In the genomic region with DNA sequence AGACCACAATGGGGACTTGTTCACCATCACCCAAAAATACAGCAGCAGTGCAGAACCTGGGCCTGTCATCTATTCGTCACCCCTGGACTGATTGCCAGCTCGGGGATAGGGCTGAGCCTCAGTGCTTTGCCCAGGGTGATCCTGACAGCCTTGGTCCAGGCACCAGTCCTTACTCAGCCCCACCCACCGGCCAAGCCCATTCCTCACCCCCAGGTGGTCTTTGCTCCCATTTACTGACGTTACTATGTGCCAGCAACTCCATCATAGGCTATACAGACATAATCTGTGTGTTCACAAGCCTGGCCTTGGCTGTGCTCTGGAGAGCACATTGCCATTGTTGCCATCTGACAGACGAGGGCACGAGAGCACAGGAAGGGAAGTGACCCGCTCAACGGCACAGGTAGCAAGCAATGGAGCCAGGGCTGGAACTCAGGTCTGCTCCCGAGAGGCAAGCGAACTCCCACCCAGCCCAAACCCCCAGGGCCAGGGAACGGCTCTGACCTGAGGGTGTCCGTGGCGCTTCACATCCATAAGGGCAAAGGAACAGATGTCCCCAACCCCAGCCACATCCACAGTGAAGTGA, we compare ENCODE assay signal across 8 cellular contexts. TPM values are rescaled to one million over a fixed set of nuclear protein-coding genes. Genes with fewer than 3 reads are reported as not detected.
A peak's percentile ranks its signal among the peaks of the same experiment; 100 is the strongest.
DNase-seq lines count a peak whose midpoint lies in the region; ATAC-seq and TF ChIP-seq lines count a peak whose summit lies in the region.

No MANE protein-coding gene starts in this region.

- H3K36me3 Mint-ChIP-seq in IgD-negative memory B cell: peaks cover 3% of the 10 kb centered on the region
- peaks cover 3% of the 10 kb centered on the region for H3K36me3 Mint-ChIP-seq in activated T-helper 2 cell treated with anti-CD3 and anti-CD28 coated beads, Interferon-gamma antibody, Interleukin-2, Interleukin-4, amounts not matched to agents 10 μg/mL and 5 μg/mL and 100 μg/mL, durations not matched to agents 14 hours and 24 hours and 36 hours (ENCODE audit: low read depth)
- H3K36me3 Mint-ChIP-seq in neural crest cell (ENCODE audit: low read depth): no peaks in the 10 kb centered on the region

- H3K9me3 Mint-ChIP-seq in IgD-negative memory B cell (peaks cover 0 to 1% (median 0%) of the 10 kb centered on the region in 3 donors), neural crest cell (no peaks in the 10 kb centered on the region)
- no peaks in the 10 kb centered on the region for H3K9me3 Mint-ChIP-seq in activated T-helper 2 cell treated with anti-CD3 and anti-CD28 coated beads, Interferon-gamma antibody, Interleukin-2, Interleukin-4, amounts not matched to agents 10 μg/mL and 5 μg/mL and 100 μg/mL, durations not matched to agents 14 hours and 24 hours and 36 hours

- intact Hi-C loops in activated T-helper 2 cell treated with anti-CD3 and anti-CD28 coated beads, Interferon-gamma antibody, Interleukin-2, Interleukin-4, amounts not matched to agents 10 μg/mL and 5 μg/mL and 100 μg/mL, durations not matched to agents 14 hours and 24 hours and 36 hours (cut with micrococcal nuclease): loop anchor here (5.0 kb wide), 1 partner anchor 225 kb away; no protein-coding TSS in a partner anchor

- in situ Hi-C loops in ACHN (cut with HindIII; ENCODE audit: low pct_ligation_motif_present, low pct_unique_long_range_greater_than_20kb, low sequenced_read_pairs): no loop called here

- no peak for TF ChIP-seq CTCF in neural crest cell (conservative IDR thresholded peaks at IDR 0.05)
- no peak for TF ChIP-seq CTCF in omental fat pad (IDR thresholded peaks at IDR 0.05)

- H3K4me3 Mint-ChIP-seq in IgD-negative memory B cell: peak overlapping the region; percentile 70 to 92 (median 86)
- peak overlapping the region; percentile 76 for H3K4me3 Mint-ChIP-seq in activated T-helper 2 cell treated with anti-CD3 and anti-CD28 coated beads, Interferon-gamma antibody, Interleukin-2, Interleukin-4, amounts not matched to agents 10 μg/mL and 5 μg/mL and 100 μg/mL, durations not matched to agents 14 hours and 24 hours and 36 hours (ENCODE audit: low read depth)
- peak overlapping the region; percentile 79 for H3K4me3 Mint-ChIP-seq in neural crest cell

- H3K4me1 Mint-ChIP-seq in IgD-negative memory B cell (peaks cover 22 to 31% (median 27%) of the 10 kb centered on the region in 3 donors), neural crest cell (peaks cover 53% of the 10 kb centered on the region)
- H3K4me1 Mint-ChIP-seq in activated T-helper 2 cell treated with anti-CD3 and anti-CD28 coated beads, Interferon-gamma antibody, Interleukin-2, Interleukin-4, amounts not matched to agents 10 μg/mL and 5 μg/mL and 100 μg/mL, durations not matched to agents 14 hours and 24 hours and 36 hours (ENCODE audit: low read depth): peaks cover 43% of the 10 kb centered on the region

- no peak for ATAC-seq in omental fat pad (ENCODE audit: low FRiP score)
- ATAC-seq in HG02759 (IDR thresholded peaks at IDR 0.05; ENCODE audit: unreplicated experiment): no peak

- H3K27ac Mint-ChIP-seq in IgD-negative memory B cell (peak overlapping the region; percentile 53 to 96 (median 90)), neural crest cell (ENCODE audit: unreplicated experiment) (no peak overlapping the region)
- peak overlapping the region; percentile 4 for H3K27ac Mint-ChIP-seq in activated T-helper 2 cell treated with anti-CD3 and anti-CD28 coated beads, Interferon-gamma antibody, Interleukin-2, Interleukin-4, amounts not matched to agents 10 μg/mL and 5 μg/mL and 100 μg/mL, durations not matched to agents 14 hours and 24 hours and 36 hours

- DNase-seq in NCI-H748 (lab: John Stamatoyannopoulos, UW; ENCODE audit: unreplicated experiment) (peak; percentile 29), NCI-H748 treated with DMSO at 0.1 percent for 48 hours (lab: John Stamatoyannopoulos, UW) (no peak), neural crest cell (ENCODE audit: low read depth, low spot score) (no peak), ACHN (no peak), omental fat pad (ENCODE audit: low spot score) (no peak)
- DNase-seq in activated T-helper 2 cell treated with anti-CD3 and anti-CD28 coated beads, Interferon-gamma antibody, Interleukin-2, Interleukin-4, amounts not matched to agents 10 μg/mL and 5 μg/mL and 100 μg/mL, durations not matched to agents 14 hours and 24 hours and 36 hours (ENCODE audit: low spot score): no peak

- H3K27me3 Mint-ChIP-seq in IgD-negative memory B cell (peaks cover 29% of the 10 kb centered on the region), neural crest cell (ENCODE audit: low read depth) (peaks cover 22% of the 10 kb centered on the region)
- H3K27me3 Mint-ChIP-seq in activated T-helper 2 cell treated with anti-CD3 and anti-CD28 coated beads, Interferon-gamma antibody, Interleukin-2, Interleukin-4, amounts not matched to agents 10 μg/mL and 5 μg/mL and 100 μg/mL, durations not matched to agents 14 hours and 24 hours and 36 hours (ENCODE audit: low read depth): peaks cover 31% of the 10 kb centered on the region

RNA-seq across cellular contexts. Expression of gene ATG9B, which starts 6.8 kb away (rescaled TPM):
- 11.2 TPM for polyA plus RNA-seq in IgD-negative memory B cell
- 5.0 and 6.4 TPM in 2 replicates for total RNA-seq in activated T-helper 2 cell treated with anti-CD3 and anti-CD28 coated beads, Interferon-gamma antibody, Interleukin-2, Interleukin-4, amounts not matched to agents 10 μg/mL and 5 μg/mL and 100 μg/mL, durations not matched to agents 14 hours and 24 hours and 36 hours
- total RNA-seq in neural crest cell (8.0 and 9.2 TPM in 2 replicates), omental fat pad (under 1 TPM in 1 of 4 donors, not detected in 3; 0.46 TPM)

RNA-seq across cellular contexts. Expression of gene ABCB8, which starts 10.8 kb away (rescaled TPM):
- polyA plus RNA-seq in IgD-negative memory B cell: 21.6 TPM
- total RNA-seq in activated T-helper 2 cell treated with anti-CD3 and anti-CD28 coated beads, Interferon-gamma antibody, Interleukin-2, Interleukin-4, amounts not matched to agents 10 μg/mL and 5 μg/mL and 100 μg/mL, durations not matched to agents 14 hours and 24 hours and 36 hours: 59.5 and 59.6 TPM in 2 replicates
- total RNA-seq in neural crest cell (42.3 and 43.5 TPM in 2 replicates), omental fat pad (10 to 100 TPM; 25.5 to 39.4 (median 31.6) TPM)

RNA-seq across cellular contexts. Expression of gene NOS3, which starts 26.6 kb away (rescaled TPM):
- 2.0 TPM for polyA plus RNA-seq in IgD-negative memory B cell
- 9.8 TPM in 2 replicates for total RNA-seq in activated T-helper 2 cell treated with anti-CD3 and anti-CD28 coated beads, Interferon-gamma antibody, Interleukin-2, Interleukin-4, amounts not matched to agents 10 μg/mL and 5 μg/mL and 100 μg/mL, durations not matched to agents 14 hours and 24 hours and 36 hours
- total RNA-seq in neural crest cell: 6.1 and 7.4 TPM in 2 replicates
- 10 to 100 TPM; 11.2 to 75.3 (median 25.2) TPM for total RNA-seq in omental fat pad

RNA-seq across cellular contexts. Expression of gene ASIC3, which starts 30.9 kb away (rescaled TPM):
- not detected for polyA plus RNA-seq in IgD-negative memory B cell
- total RNA-seq in activated T-helper 2 cell treated with anti-CD3 and anti-CD28 coated beads, Interferon-gamma antibody, Interleukin-2, Interleukin-4, amounts not matched to agents 10 μg/mL and 5 μg/mL and 100 μg/mL, durations not matched to agents 14 hours and 24 hours and 36 hours: 3.3 and 4.0 TPM in 2 replicates
- total RNA-seq in neural crest cell: 4.7 and 6.0 TPM in 2 replicates
- total RNA-seq in omental fat pad: 1 to 10 TPM; 1.6 to 3.2 (median 2.3) TPM

RNA-seq across cellular contexts. Expression of gene KCNH2, which starts 39.3 kb away (rescaled TPM):
- polyA plus RNA-seq in IgD-negative memory B cell: 2.5 TPM
- total RNA-seq in activated T-helper 2 cell treated with anti-CD3 and anti-CD28 coated beads, Interferon-gamma antibody, Interleukin-2, Interleukin-4, amounts not matched to agents 10 μg/mL and 5 μg/mL and 100 μg/mL, durations not matched to agents 14 hours and 24 hours and 36 hours: 0.30 and 0.41 TPM in 2 replicates
- total RNA-seq in neural crest cell: 10.7 and 12.4 TPM in 2 replicates
- under 1 TPM; 0.12 to 0.56 (median 0.47) TPM for total RNA-seq in omental fat pad
